Comparison of ENCODE assay signal across 26 cellular contexts in the genomic region with DNA sequence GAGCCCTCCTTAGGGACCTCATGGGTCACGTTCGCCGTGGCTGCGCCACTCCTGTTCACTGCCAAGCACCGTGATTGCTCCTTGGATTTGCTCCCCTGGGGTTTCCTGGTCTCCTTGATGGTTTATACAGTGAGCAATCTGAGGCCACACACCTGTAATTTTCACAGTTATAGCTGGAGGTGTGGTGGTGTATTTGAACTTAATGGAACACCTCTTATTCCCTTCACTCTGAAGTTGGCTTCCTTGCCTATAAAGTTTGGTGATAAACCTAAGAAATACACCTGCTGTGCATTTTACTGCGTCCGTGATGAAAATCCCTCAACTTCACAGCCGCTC.
"Had no signal": no experiment of that assay in that cellular context is flagged by ENCODE, and none has a peak within 500 bp of the region (broad histone marks: within the 10 kb centered on the region; RNA-seq: fewer than 3 reads in every experiment).

No MANE protein-coding gene starts in this region.

- H3K27ac ChIP-seq: left lung, neutrophil, parathyroid adenoma, skin epidermis, stomach, testis, thyroid gland, transverse colon, upper lobe of right lung had no signal

- H3K36me3 ChIP-seq: thyroid gland, transverse colon, upper lobe of right lung had no signal

- ATAC-seq: left lung; natural killer cell treated with Interleukin-12 subunit alpha and Interleukin-12 subunit beta and Interleukin-15 and Interleukin-18, amount 100 ng/mL, for 72 hours; sciatic nerve; stimulated activated naive B cell treated with anti-CD40 and anti-IgM and Interleukin-4, amounts not matched to agents 10 μg/mL and 1 μg/mL and 100 μg/mL, for 72 hours; stimulated activated naive CD8-positive, alpha-beta T cell treated with anti-CD3 and anti-CD28 coated beads, Interleukin-15, Interleukin-2, amounts not matched to agents 100 U/mL and 50 U/mL, for 24 hours; upper lobe of right lung had no signal

- DNase-seq: hippocampal formation; kidney glomerular epithelial cell; left cardiac atrium; naive thymus-derived CD4-positive, alpha-beta T cell; occipital lobe; stimulated activated CD4-positive, alpha-beta T cell treated with anti-CD3 and anti-CD28 coated beads, Interleukin-12 subunit alpha, Interleukin-12 subunit beta, amount 100 ng/mL, for 4 hours; stimulated activated CD4-positive, alpha-beta T cell treated with anti-CD3 and anti-CD28 coated beads, Interleukin-15, amount 100 ng/mL, for 24 hours; stimulated activated CD4-positive, alpha-beta T cell treated with anti-CD3 and anti-CD28 coated beads, Interleukin-2, amount 100 ng/mL, for 24 hours; stimulated activated CD4-positive, alpha-beta T cell treated with anti-CD3 and anti-CD28 coated beads, Interleukin-4, amount 100 ng/mL, for 1 hour; stimulated activated naive B cell treated with anti-CD40 and anti-IgM and Interleukin-4, amounts not matched to agents 10 μg/mL and 1 μg/mL and 100 μg/mL, for 72 hours; stimulated activated naive CD8-positive, alpha-beta T cell treated with anti-CD3 and anti-CD28 coated beads, Interleukin-15, Interleukin-2, amounts not matched to agents 100 U/mL and 50 U/mL, for 24 hours; stomach; testis; transverse colon; upper lobe of right lung had no signal

- H3K4me1 ChIP-seq: parathyroid adenoma, thyroid gland had no signal

- H3K9ac ChIP-seq: parathyroid adenoma had no signal

- H2AFZ ChIP-seq: parathyroid adenoma had no signal

- FAIRE-seq: keratinocyte, urothelium cell line had no signal

- H3K9me3 ChIP-seq: left lung, neutrophil, right atrium auricular region, stomach, testis, thyroid gland, transverse colon, upper lobe of right lung had no signal

- H3K27me3 ChIP-seq: left lung, neutrophil, right atrium auricular region, stomach, testis, thyroid gland, transverse colon, upper lobe of right lung had no signal

- H3K4me3 ChIP-seq: left lung, lung, right atrium auricular region, skin epidermis, stomach, testis, thyroid gland, transverse colon, upper lobe of right lung had no signal
